8 cellular contexts compared by ENCODE assay signal in the genomic region with DNA sequence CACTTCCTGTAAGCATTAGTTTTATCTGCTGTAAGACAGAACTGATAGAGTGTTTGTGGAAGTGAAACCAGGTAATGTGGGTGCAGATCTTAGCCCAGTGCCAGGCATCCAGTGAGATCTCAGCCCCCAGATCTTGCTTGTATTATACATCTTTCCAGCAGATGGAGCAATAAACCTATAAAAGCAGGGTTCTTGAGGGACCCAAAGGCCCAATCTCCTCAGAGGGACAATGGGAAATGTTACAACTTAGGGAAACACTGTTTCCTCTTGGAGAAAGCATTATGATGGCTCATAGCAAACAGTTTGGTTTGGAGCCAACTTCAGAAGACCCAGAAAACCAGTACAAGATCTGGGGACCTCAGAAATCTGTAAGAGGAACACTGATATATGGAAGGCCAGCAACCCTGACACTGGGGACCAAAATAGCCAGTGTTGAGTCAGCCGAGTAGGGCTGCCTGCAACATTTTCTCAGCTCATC.
DNase-seq lines count a peak whose midpoint lies in the region; ATAC-seq and TF ChIP-seq lines count a peak whose summit lies in the region.

No MANE protein-coding gene starts in this region.

- H2AFZ ChIP-seq in DND-41 (ENCODE audit: low read depth, low read length): no peak overlapping the region

- no peaks in the 10 kb centered on the region for H3K9me3 ChIP-seq in DND-41 (ENCODE audit: insufficient read depth, low read length, severe bottlenecking)
- H3K9me3 ChIP-seq in transverse colon: no peaks in the 10 kb centered on the region

- H3K27me3 ChIP-seq in DND-41 (ENCODE audit: insufficient read depth, low read length, poor library complexity) (no peaks in the 10 kb centered on the region), transverse colon (no peaks in the 10 kb centered on the region)

- DNase-seq in DND-41 (peak; percentile 14), NCI-H82 treated with DMSO at 0.1 percent for 48 hours (lab: John Stamatoyannopoulos, UW; ENCODE audit: unreplicated experiment) (peak; percentile 4), T47D (ENCODE audit: low read depth in 1 of 2, low spot score in 1 of 2) (peak; percentile 28 to 64), kidney glomerular epithelial cell (lab: John Stamatoyannopoulos, UW) (peak; percentile 24), transverse colon (no peak)
- no peak for DNase-seq in activated CD4-positive, alpha-beta T cell treated with anti-CD3 and anti-CD28 coated beads for 48 hours

- WGBS in transverse colon (ENCODE audit: low coverage in 1 of 2), 2 donors: 53% methylated on average over 1 of the region's 1 CpG; no CpG with 5 or more reads in 1 of the 2 donors

- H3K9ac ChIP-seq in DND-41 (ENCODE audit: low read depth, low read length): no peak overlapping the region

- TF ChIP-seq EP300 in transverse colon (IDR thresholded peaks at IDR 0.05; ENCODE audit: low read depth): no peak

- H4K20me1 ChIP-seq in DND-41 (ENCODE audit: insufficient read depth, low read length): no peaks in the 10 kb centered on the region

- H3K36me3 ChIP-seq in DND-41 (ENCODE audit: insufficient read depth, low read length) (no peaks in the 10 kb centered on the region), transverse colon (no peaks in the 10 kb centered on the region)

- H3K27ac ChIP-seq in DND-41 (ENCODE audit: low read length) (no peak overlapping the region), transverse colon (no peak overlapping the region)

- H3K4me3 ChIP-seq in DND-41 (ENCODE audit: low read depth in 1 of 2, low read length in 2 of 2): no peak overlapping the region
- no peak overlapping the region for H3K4me3 ChIP-seq in transverse colon

- no peak for TF ChIP-seq POLR2A in transverse colon (IDR thresholded peaks at IDR 0.05)

- ATAC-seq in DND-41 (ENCODE audit: insufficient read depth, low read depth) (peak; percentile 80), GM21360 (IDR thresholded peaks at IDR 0.05; ENCODE audit: unreplicated experiment) (peak; percentile 100), HG03457 (IDR thresholded peaks at IDR 0.05; ENCODE audit: unreplicated experiment) (peak; percentile 100)

- in situ Hi-C loops in T47D (cut with HindIII; ENCODE audit: low pct_unique_long_range_greater_than_20kb, low sequenced_read_pairs): no loop called here
- in situ Hi-C loops in transverse colon (cut with MboI; ENCODE audit: low pct_ligation_motif_present in 1 of 4, low pct_unique_long_range_greater_than_20kb in 1 of 4, low sequenced_read_pairs in 3 of 4): loop anchor here (10.0 to 25.0 kb wide), 5 partner anchors 139 to 826 kb away; no protein-coding TSS in a partner anchor

- TF ChIP-seq CTCF in DND-41 (IDR thresholded peaks at IDR 0.05; ENCODE audit: borderline replicate concordance, extremely low read depth, low read length, poor library complexity, severe bottlenecking) (peak; percentile 61), transverse colon (IDR thresholded peaks at IDR 0.05) (peak; percentile 48 to 63 (median 54))

- H3K4me1 ChIP-seq in DND-41 (ENCODE audit: insufficient read depth, low read length): no peaks in the 10 kb centered on the region
- peaks cover 0 to 4% (median 0%) of the 10 kb centered on the region in 4 donors for H3K4me1 ChIP-seq in transverse colon

- no peaks in the 10 kb centered on the region for H3K79me2 ChIP-seq in DND-41 (ENCODE audit: insufficient read depth, low read length)

- H3K4me2 ChIP-seq in DND-41 (ENCODE audit: insufficient read depth, low read length): no peak overlapping the region

- intact Hi-C loops in transverse colon (cut with DNase I; ENCODE audit: low total_unique reads): loop anchor here (5.0 kb wide), 1 partner anchor 56 kb away; no protein-coding TSS in a partner anchor

Comparison
In these comparisons a context has a peak if more than half of its experiments do, and no peak if none do; other contexts are left out.
1. DNase-seq: peak in DND-41 (single experiment), NCI-H82 treated with DMSO at 0.1 percent for 48 hours (single experiment), T47D (2 of 2) and kidney glomerular epithelial cell (single experiment); none in transverse colon (single experiment) and activated CD4-positive, alpha-beta T cell treated with anti-CD3 and anti-CD28 coated beads for 48 hours (single experiment).
2. Peak in every context shown above with its lines, with median percentiles within 50 percentile points of each other: ATAC-seq.